In the genomic region with DNA sequence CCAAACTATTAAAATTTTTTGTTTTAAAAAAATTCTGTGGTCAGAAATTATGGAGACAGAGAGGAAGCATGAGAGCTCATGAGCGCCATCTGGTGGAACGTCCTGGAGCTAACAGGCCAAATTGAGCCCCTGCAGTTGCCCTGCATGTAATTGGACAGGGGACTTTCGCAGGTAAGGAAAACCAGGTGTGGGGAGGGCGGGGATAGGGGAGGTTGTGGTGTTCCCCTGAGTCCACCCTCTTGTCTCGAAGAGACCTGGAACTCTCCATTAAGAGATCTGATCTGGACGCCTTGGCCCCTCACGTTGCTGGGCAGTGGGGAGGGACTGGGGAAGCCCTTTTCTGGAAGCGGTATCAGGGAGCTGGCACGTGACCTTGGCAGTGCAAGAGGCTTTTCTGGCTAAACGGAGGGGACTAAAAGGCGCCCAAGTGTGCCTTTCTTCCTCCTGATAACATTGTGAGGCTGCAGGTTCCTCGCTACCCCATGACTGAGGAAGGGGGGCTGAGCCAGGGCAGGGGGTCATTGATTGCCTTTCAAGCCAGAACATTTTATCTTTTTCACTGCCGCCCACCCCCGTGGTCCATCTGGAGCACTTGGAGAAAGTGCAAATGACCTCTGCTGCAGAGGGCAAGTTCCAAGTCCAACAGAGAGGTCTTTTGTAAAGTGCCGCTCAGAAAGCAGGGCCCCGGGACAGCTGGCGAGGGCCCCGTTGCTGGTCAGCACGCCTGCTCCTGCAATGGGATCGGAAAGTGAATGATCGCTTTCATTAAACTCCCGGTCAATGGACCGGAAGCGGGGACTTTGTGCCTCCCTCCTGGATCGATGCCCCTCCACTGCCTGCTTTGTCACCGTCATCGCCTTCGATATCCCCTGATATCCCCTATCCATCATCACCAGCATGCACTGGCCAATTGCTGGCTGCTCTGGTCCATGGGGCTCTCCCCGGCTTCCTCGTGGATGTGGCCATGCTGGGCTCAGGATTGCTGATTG, we compare ENCODE assay signal across 7 cellular contexts.
DNase-seq lines count a peak whose midpoint lies in the region; ATAC-seq and TF ChIP-seq lines count a peak whose summit lies in the region.

No MANE protein-coding gene starts in this region.

- TF ChIP-seq CTCF in GM12872 (IDR thresholded peaks at IDR 0.05; ENCODE audit: insufficient read depth, low read depth, low read length) (peak; percentile 81), choroid plexus epithelial cell (conservative IDR thresholded peaks at IDR 0.05; ENCODE audit: low read depth, low read length) (peak; percentile 86)

- no peak for ATAC-seq in GM21515 (IDR thresholded peaks at IDR 0.05; ENCODE audit: unreplicated experiment)

- H3K4me3 ChIP-seq in choroid plexus epithelial cell (ENCODE audit: low read depth, low read length), result no peak overlapping the region

- DNase-seq in NCI-H1417 (lab: John Stamatoyannopoulos, UW), result peak; percentile 19 to 64 (median 36)
- DNase-seq in activated CD4-positive, CD25-positive, alpha-beta regulatory T cell treated with anti-CD3 and anti-CD28 coated beads, Interleukin-2, amount 50 U/mL, for 72 hours, result peak; percentile 62
- peak; percentile 64 for DNase-seq in choroid plexus epithelial cell (ENCODE audit: low read depth)
- peak; percentile 45 for DNase-seq in kidney glomerular epithelial cell (lab: John Stamatoyannopoulos, UW)
- DNase-seq in stimulated activated CD4-positive, alpha-beta T cell treated with anti-CD3 and anti-CD28 coated beads, TNF-alpha, amount 100 ng/mL, for 24 hours (ENCODE audit: low read depth in 3 of 3), result peak; percentile 11 to 59 (median 19)
